ENCODE assay signal across 8 cellular contexts in genomic region chr19:49614096-49614857, GRCh38. TPM values are rescaled to one million over a fixed set of nuclear protein-coding genes. Genes with fewer than 3 reads are reported as not detected.
A peak's percentile ranks its signal among the peaks of the same experiment; 100 is the strongest.
DNase-seq lines count a peak whose midpoint lies in the region; FAIRE-seq and TF ChIP-seq lines count a peak whose summit lies in the region.

No MANE protein-coding gene starts in this region.

- CTCF ChIA-PET in AG04449 (lab: Yijun Ruan, JAX): interaction anchor here (1.5 kb wide), 1 partner anchor 22 kb away, joined by 3 read pairs; no protein-coding TSS in a partner anchor

- POLR2A ChIA-PET in AG04449 (lab: Yijun Ruan, JAX): no interaction called here

- WGBS in lower leg skin, 2 donors: 78 to 81% methylated on average over 17 to 19 of the region's 19 CpGs

- peak; percentile 11 for TF ChIP-seq CTCF in AG04449 (IDR thresholded peaks at IDR 0.05; ENCODE audit: insufficient read depth, low read length, missing control alignments)
- no peak for TF ChIP-seq CTCF in lower leg skin (IDR thresholded peaks at IDR 0.05)

- intact Hi-C loops in lower leg skin (cut with DNase I; ENCODE audit: low total_unique reads): no loop called here

- peak; percentile 45 for DNase-seq in AG04449 (ENCODE audit: low read depth, low spot score)
- DNase-seq in H54 (ENCODE audit: insufficient read length, low spot score): peak; percentile 94
- DNase-seq in activated T-cell treated with anti-CD3 and anti-CD28 coated beads, Interleukin-2, amount 50 U/mL, for 48 hours: peak; percentile 44 to 55
- DNase-seq in islet precursor cell: peak; percentile 68
- no peak for DNase-seq in germinal center (ENCODE audit: low spot score)
- no peak for DNase-seq in KBM-7
- no peak for DNase-seq in NCI-H1436 treated with DMSO at 0.1 percent for 48 hours (lab: John Stamatoyannopoulos, UW)
- DNase-seq in lower leg skin (ENCODE audit: low spot score in 2 of 2): no peak

- no peak overlapping the region for H3K4me3 ChIP-seq in AG04449 (ENCODE audit: low read depth, low read length)
- no peak overlapping the region for H3K4me3 ChIP-seq in lower leg skin (ENCODE audit: low read depth, poor library complexity, severe bottlenecking)

- in situ Hi-C loops in KBM-7 (cut with MboI; ENCODE audit: low pct_unique_long_range_greater_than_20kb, low sequenced_read_pairs): no loop called here

- FAIRE-seq in H54 (lab: Jason Lieb, UNC): peak; percentile 77

- TF ChIP-seq POLR2A in H54 (IDR thresholded peaks at IDR 0.05; ENCODE audit: low read depth, low read length) (no peak; the same call in 1 of the 2 replicates), lower leg skin (IDR thresholded peaks at IDR 0.05) (no peak)

RNA-seq across cellular contexts. Expression of gene PRR12, which starts 23.3 kb away (rescaled TPM):
- 10 to 100 TPM; 19.6 to 53.1 (median 24.5) TPM for total RNA-seq in lower leg skin

RNA-seq across cellular contexts. Expression of gene RRAS, which starts 25.7 kb away (rescaled TPM):
- total RNA-seq in lower leg skin: 10 to 100 TPM; 14.0 to 20.2 (median 18.8) TPM

RNA-seq across cellular contexts. Expression of gene SCAF1, which starts 27.7 kb away (rescaled TPM):
- total RNA-seq in lower leg skin: 10 to 100 TPM; 28.6 to 54.3 (median 33.7) TPM

RNA-seq across cellular contexts. Expression of gene PRRG2, which starts 33.2 kb away (rescaled TPM):
- total RNA-seq in lower leg skin: 10 to 100 TPM; 13.9 to 31.2 (median 18.6) TPM

RNA-seq across cellular contexts. Expression of gene NOSIP, which starts 33.9 kb away (rescaled TPM):
- total RNA-seq in lower leg skin: 10 to 100 TPM; 62.0 to 84.8 (median 66.8) TPM

Comparison
In these comparisons a context has a peak if more than half of its experiments do, and no peak if none do; other contexts are left out.
1. DNase-seq: peak in AG04449 (single experiment), H54 (single experiment), activated T-cell treated with anti-CD3 and anti-CD28 coated beads, Interleukin-2, amount 50 U/mL, for 48 hours (2 of 2) and islet precursor cell (single experiment); none in germinal center (single experiment), KBM-7 (single experiment), NCI-H1436 treated with DMSO at 0.1 percent for 48 hours (single experiment) and lower leg skin (0 of 2).